Comparison of ENCODE assay signal across 9 cellular contexts in the genomic region with DNA sequence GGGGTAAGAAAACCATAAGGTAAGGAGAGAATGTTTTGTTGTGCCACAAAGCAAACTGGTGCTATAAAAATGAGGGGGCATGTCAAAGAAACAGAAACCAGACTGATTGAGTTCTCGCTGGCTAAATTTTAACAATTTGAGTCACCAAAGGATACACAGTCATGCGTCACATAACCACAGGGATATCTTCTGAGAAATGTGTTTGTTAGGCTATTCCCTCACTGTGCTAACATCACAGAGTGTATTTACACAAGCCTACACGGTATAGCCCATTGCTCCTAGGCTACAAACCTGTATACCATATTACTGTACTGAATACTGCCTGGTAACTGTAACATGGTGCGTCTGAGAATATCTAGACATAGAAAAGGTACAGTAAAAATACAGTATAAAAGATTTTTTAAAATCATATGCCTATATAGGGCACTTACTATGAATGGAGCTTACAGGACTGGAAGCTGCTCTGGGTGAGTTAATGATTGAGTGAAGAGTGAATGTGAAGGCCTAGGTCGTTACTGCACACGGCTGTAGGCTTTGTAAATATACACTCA. TPM values are rescaled to one million over a fixed set of nuclear protein-coding genes. Genes with fewer than 3 reads are reported as not detected.
DNase-seq lines count a peak whose midpoint lies in the region; ATAC-seq and TF ChIP-seq lines count a peak whose summit lies in the region.
"Had no signal": no experiment of that assay in that cellular context is flagged by ENCODE, and none has a peak within 500 bp of the region (broad histone marks: within the 10 kb centered on the region; RNA-seq: fewer than 3 reads in every experiment).

No MANE protein-coding gene starts in this region.

- TF ChIP-seq CTCF in epithelial cell of esophagus (IDR thresholded peaks at IDR 0.05; ENCODE audit: insufficient read depth, low read depth, low read length, missing control alignments) (no peak), stomach (IDR thresholded peaks at IDR 0.05) (no peak), heart left ventricle (IDR thresholded peaks at IDR 0.05) (no peak)

- H3K27me3 Mint-ChIP-seq in activated CD4-positive, alpha-beta T cell treated with anti-CD3 and anti-CD28 coated beads, Interleukin-2, amount 10 ng/mL, durations not matched to agents 24 days and 14 days: no peaks in the 10 kb centered on the region
- H3K27me3 Mint-ChIP-seq: dendritic cell treated with granulocyte-macrophage colony-stimulating factor and Interleukin-4, amounts not matched to agents 40 ng/mL and 50 ng/mL, for 4 days had no signal

- peaks cover 3% of the 10 kb centered on the region for H3K9me3 Mint-ChIP-seq in activated CD4-positive, alpha-beta T cell treated with anti-CD3 and anti-CD28 coated beads, Interleukin-2, amount 10 ng/mL, durations not matched to agents 24 days and 14 days
- H3K9me3 Mint-ChIP-seq: dendritic cell treated with granulocyte-macrophage colony-stimulating factor and Interleukin-4, amounts not matched to agents 40 ng/mL and 50 ng/mL, for 4 days had no signal

- no peak for TF ChIP-seq POLR2A in stomach (IDR thresholded peaks at IDR 0.05)
- TF ChIP-seq POLR2A in heart left ventricle (IDR thresholded peaks at IDR 0.05): no peak

- DNase-seq in activated CD4-positive, alpha-beta T cell treated with anti-CD3 and anti-CD28 coated beads, Interleukin-2, amount 10 ng/mL, durations not matched to agents 24 days and 14 days: peak; percentile 89
- DNase-seq in activated CD4-positive, alpha-beta T cell treated with anti-CD3 and anti-CD28 coated beads for 1 hour: no peak
- peak; percentile 88 for DNase-seq in H4 (ENCODE audit: low spot score)
- DNase-seq in MG63: no peak
- peak; percentile 81 for DNase-seq in epithelial cell of esophagus (ENCODE audit: low read depth)
- DNase-seq in stomach: no peak
- no peak for DNase-seq in aorta
- DNase-seq in heart left ventricle: no peak

- WGBS in stomach, 5 donors: 22 to 56% (median 40%) methylated on average over 6 of the region's 6 CpGs
- WGBS in aorta, 2 donors: 60 to 69% methylated on average over 6 of the region's 6 CpGs
- WGBS in heart left ventricle, 4 donors: 87 to 89% (median 88%) methylated on average over 6 of the region's 6 CpGs

- H3K36me3 ChIP-seq in MG63: no peaks in the 10 kb centered on the region
- H3K36me3 ChIP-seq in stomach: no peaks in the 10 kb centered on the region
- H3K36me3 ChIP-seq in aorta (ENCODE audit: control insufficient read depth in 1 of 2, insufficient read depth in 2 of 2, low read length in 1 of 2): no peaks in the 10 kb centered on the region
- no peaks in the 10 kb centered on the region for H3K36me3 ChIP-seq in heart left ventricle

- H3K4me3 Mint-ChIP-seq in activated CD4-positive, alpha-beta T cell treated with anti-CD3 and anti-CD28 coated beads, Interleukin-2, amount 10 ng/mL, durations not matched to agents 24 days and 14 days: peak overlapping the region; percentile 43
- H3K4me3 Mint-ChIP-seq: dendritic cell treated with granulocyte-macrophage colony-stimulating factor and Interleukin-4, amounts not matched to agents 40 ng/mL and 50 ng/mL, for 4 days had no signal

- H3K4me3 ChIP-seq in MG63: peak overlapping the region; percentile 9; the same call in 1 of the 2 replicates
- no peak overlapping the region for H3K4me3 ChIP-seq in epithelial cell of esophagus (ENCODE audit: low read length)
- H3K4me3 ChIP-seq in stomach: no peak overlapping the region
- H3K4me3 ChIP-seq in aorta (ENCODE audit: low read length in 2 of 2): no peak overlapping the region
- no peak overlapping the region for H3K4me3 ChIP-seq in heart left ventricle

- H3K27ac ChIP-seq in stomach (peak overlapping the region in 4 of 5 donors; percentile 7 to 58 (median 26)), aorta (ENCODE audit: low read depth in 1 of 2, low read length in 2 of 2) (no peak overlapping the region), heart left ventricle (no peak overlapping the region)

- peaks cover 38% of the 10 kb centered on the region for H3K4me1 Mint-ChIP-seq in activated CD4-positive, alpha-beta T cell treated with anti-CD3 and anti-CD28 coated beads, Interleukin-2, amount 10 ng/mL, durations not matched to agents 24 days and 14 days

- H3K27me3 ChIP-seq in MG63 (no peaks in the 10 kb centered on the region), stomach (no peaks in the 10 kb centered on the region), aorta (ENCODE audit: control insufficient read depth in 1 of 2, insufficient read depth in 2 of 2, low read length in 1 of 2) (no peaks in the 10 kb centered on the region), heart left ventricle (no peaks in the 10 kb centered on the region)

- peaks cover 5% of the 10 kb centered on the region; the same call in 1 of the 2 replicates for H3K9me3 ChIP-seq in MG63
- H3K9me3 ChIP-seq in stomach: no peaks in the 10 kb centered on the region
- H3K9me3 ChIP-seq in aorta (ENCODE audit: control insufficient read depth, low read length): no peaks in the 10 kb centered on the region
- H3K9me3 ChIP-seq in heart left ventricle: no peaks in the 10 kb centered on the region

- TF ChIP-seq EP300 in stomach (IDR thresholded peaks at IDR 0.05): no peak

- H3K27ac Mint-ChIP-seq in activated CD4-positive, alpha-beta T cell treated with anti-CD3 and anti-CD28 coated beads, Interleukin-2, amount 10 ng/mL, durations not matched to agents 24 days and 14 days: peak overlapping the region; percentile 56
- H3K27ac Mint-ChIP-seq: dendritic cell treated with granulocyte-macrophage colony-stimulating factor and Interleukin-4, amounts not matched to agents 40 ng/mL and 50 ng/mL, for 4 days had no signal

- H3K4me1 ChIP-seq in stomach: peaks cover 11 to 44% (median 23%) of the 10 kb centered on the region in 4 donors
- H3K4me1 ChIP-seq in aorta (ENCODE audit: control insufficient read depth in 1 of 2, insufficient read depth in 2 of 2, low read length in 2 of 2): peaks cover 2% of the 10 kb centered on the region in 2 donors
- peaks cover 0 to 23% (median 0%) of the 10 kb centered on the region in 12 donors for H3K4me1 ChIP-seq in heart left ventricle

- intact Hi-C loops in activated CD4-positive, alpha-beta T cell treated with anti-CD3 and anti-CD28 coated beads, Interleukin-2, amount 10 ng/mL, durations not matched to agents 24 days and 14 days (cut with micrococcal nuclease): loop anchor here (1.0 to 10.0 kb wide), 7 partner anchors 28 to 1454 kb away; a partner anchor contains a TSS
- intact Hi-C loops in stomach (cut with DNase I; ENCODE audit: low total_unique reads) (no loop called here), aorta (cut with DNase I) (no loop called here), heart left ventricle (cut with DNase I) (no loop called here)

- H3K36me3 Mint-ChIP-seq in activated CD4-positive, alpha-beta T cell treated with anti-CD3 and anti-CD28 coated beads, Interleukin-2, amount 10 ng/mL, durations not matched to agents 24 days and 14 days (ENCODE audit: low read depth): peaks cover 14% of the 10 kb centered on the region

- ATAC-seq in aorta (ENCODE audit: low FRiP score) (no peak), heart left ventricle (no peak)

RNA-seq across cellular contexts. Expression of a gene that starts 50.1 kb away (rescaled TPM):
- total RNA-seq in activated CD4-positive, alpha-beta T cell treated with anti-CD3 and anti-CD28 coated beads, Interleukin-2, amount 10 ng/mL, durations not matched to agents 24 days and 14 days: 42.2 and 49.1 TPM in 2 replicates
- total RNA-seq in H4 (2014; rRNA removed; shearing (Covaris generic)): 10.0 and 17.9 TPM in 2 replicates
- total RNA-seq in MG63 (2014; rRNA removed; shearing (Covaris generic); ENCODE audit: low replicate concordance): 17.8 and 34.4 TPM in 2 replicates
- total RNA-seq in stomach (100 to 1,000 TPM in 2 of 5 donors, 10 to 100 TPM in 3; 15.1 to 119 (median 64.8) TPM), aorta (10 to 100 TPM; 56.3 to 62.7 TPM), heart left ventricle (10 to 100 TPM; 37.2 to 74.1 (median 65.6) TPM)
- polyA plus RNA-seq in stomach (10 to 100 TPM in 1 of 3 donors, 1 to 10 TPM in 2; 8.7 to 27.5 (median 9.0) TPM), aorta (1 to 10 TPM; 6.5 to 8.7 TPM), heart left ventricle (10 to 100 TPM; 20.6 to 29.1 TPM)

Comparison
In these comparisons a context has a peak if more than half of its experiments do, and no peak if none do; other contexts are left out.
1. DNase-seq: peak in activated CD4-positive, alpha-beta T cell treated with anti-CD3 and anti-CD28 coated beads, Interleukin-2, amount 10 ng/mL, durations not matched to agents 24 days and 14 days (single experiment), H4 (single experiment) and epithelial cell of esophagus (single experiment); none in activated CD4-positive, alpha-beta T cell treated with anti-CD3 and anti-CD28 coated beads for 1 hour (single experiment), MG63 (single experiment), stomach (single experiment), aorta (0 of 2) and heart left ventricle (0 of 5).
2. H3K27ac ChIP-seq: peak in stomach (4 of 5); none in aorta (0 of 2) and heart left ventricle (0 of 12).